Comparison of ENCODE assay signal across 12 cellular contexts in the genomic region with DNA sequence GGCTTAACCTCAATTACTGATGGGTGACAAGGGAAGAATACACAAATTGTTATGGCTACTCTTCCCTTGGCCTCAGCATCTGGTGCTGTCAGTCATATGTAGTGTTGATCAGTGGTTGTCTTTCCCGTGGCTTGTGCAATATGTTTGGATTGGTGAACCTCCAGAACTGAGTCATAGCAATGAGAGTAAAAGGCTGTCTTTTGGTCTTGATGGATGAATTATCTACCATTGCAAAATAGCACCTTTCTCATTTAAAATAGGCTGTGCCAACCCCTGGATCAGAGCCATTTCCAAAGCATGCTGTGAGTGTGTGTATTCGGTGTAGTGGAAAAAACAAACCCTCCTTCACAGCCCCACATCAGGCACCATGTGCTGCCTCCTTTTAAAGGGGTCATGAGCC. TPM values are rescaled to one million over a fixed set of nuclear protein-coding genes. Genes with fewer than 3 reads are reported as not detected.
DNase-seq lines count a peak whose midpoint lies in the region; ATAC-seq and TF ChIP-seq lines count a peak whose summit lies in the region.
"Had no signal": no experiment of that assay in that cellular context is flagged by ENCODE, and none has a peak within 500 bp of the region (broad histone marks: within the 10 kb centered on the region; RNA-seq: fewer than 3 reads in every experiment).

No MANE protein-coding gene starts in this region.

- DNase-seq in HS-5 (ENCODE audit: low read depth) (peak; percentile 70), fibroblast of pulmonary artery (ENCODE audit: low read depth) (peak; percentile 92), progenitor cell of endocrine pancreas (ENCODE audit: low spot score, unreplicated experiment) (no peak), DMS79 (lab: John Stamatoyannopoulos, UW) (no peak)
- DNase-seq: DMS 273 treated with DMSO at 0.1 percent for 48 hours, naive B cell had no signal

- H3K27me3 ChIP-seq in skeletal muscle satellite cell (ENCODE audit: control insufficient read depth, insufficient read depth, low read length), result no peaks in the 10 kb centered on the region
- H3K27me3 ChIP-seq: SJSA1 had no signal

- peak overlapping the region; percentile 27 for H3K4me2 ChIP-seq in skeletal muscle satellite cell (ENCODE audit: low read length)

- H3K4me3 ChIP-seq in fibroblast of pulmonary artery (replicated peaks; ENCODE audit: low read depth, low read length) (no peak overlapping the region), skeletal muscle satellite cell (ENCODE audit: low read length) (no peak overlapping the region)
- H3K4me3 ChIP-seq: SJSA1, skin epidermis had no signal

- no peaks in the 10 kb centered on the region for H3K36me3 ChIP-seq in skeletal muscle satellite cell (ENCODE audit: insufficient read depth, low read length)
- H3K36me3 ChIP-seq: SJSA1 had no signal

- ATAC-seq in SK-N-SH treated with all-trans-retinoic acid at 6 μM for 48 hours (peak; percentile 67), GM18519 (IDR thresholded peaks at IDR 0.05; ENCODE audit: low FRiP score, unreplicated experiment) (no peak)

- H3K4me1 Mint-ChIP-seq in progenitor cell of endocrine pancreas (ENCODE audit: low read depth), result no peaks in the 10 kb centered on the region
- H3K4me1 Mint-ChIP-seq: naive B cell had no signal

- H3K27me3 Mint-ChIP-seq in progenitor cell of endocrine pancreas, result no peaks in the 10 kb centered on the region
- H3K27me3 Mint-ChIP-seq: naive B cell had no signal

- H3K9ac ChIP-seq in skeletal muscle satellite cell (ENCODE audit: low read depth, low read length), result no peak overlapping the region

- no peaks in the 10 kb centered on the region for H3K9me3 Mint-ChIP-seq in progenitor cell of endocrine pancreas (ENCODE audit: low read depth)
- H3K9me3 Mint-ChIP-seq: activated T-helper 1 cell treated with anti-CD3 and anti-CD28 coated beads, Interleukin-12 subunit alpha, Interleukin-12 subunit beta, Interleukin-2, Interleukin-4 antibody, amounts not matched to agents 30 ng/mL and 10 ng/mL and 1 ng/mL, durations not matched to agents 14 hours and 24 hours and 36 hours; naive B cell had no signal

- H3K4me3 Mint-ChIP-seq in progenitor cell of endocrine pancreas (ENCODE audit: low read depth), result no peak overlapping the region
- H3K4me3 Mint-ChIP-seq: activated T-helper 1 cell treated with anti-CD3 and anti-CD28 coated beads, Interleukin-12 subunit alpha, Interleukin-12 subunit beta, Interleukin-2, Interleukin-4 antibody, amounts not matched to agents 30 ng/mL and 10 ng/mL and 1 ng/mL, durations not matched to agents 14 hours and 24 hours and 36 hours; naive B cell had no signal

- no peak for TF ChIP-seq CTCF in fibroblast of pulmonary artery (IDR thresholded peaks at IDR 0.05; ENCODE audit: low read length, missing control alignments)
- no peak for TF ChIP-seq CTCF in progenitor cell of endocrine pancreas (IDR thresholded peaks at IDR 0.05; ENCODE audit: unreplicated experiment)

- H3K9me3 ChIP-seq in skeletal muscle satellite cell (replicated peaks; ENCODE audit: low read length), result no peaks in the 10 kb centered on the region
- H3K9me3 ChIP-seq: SJSA1 had no signal

- peaks cover 5% of the 10 kb centered on the region for H3K36me3 Mint-ChIP-seq in progenitor cell of endocrine pancreas (ENCODE audit: insufficient read depth)

- H3K4me1 ChIP-seq in skeletal muscle satellite cell (ENCODE audit: control insufficient read depth, insufficient read depth, low read length), result peaks cover 28% of the 10 kb centered on the region

- no peak overlapping the region for H3K27ac Mint-ChIP-seq in progenitor cell of endocrine pancreas
- H3K27ac Mint-ChIP-seq: activated T-helper 1 cell treated with anti-CD3 and anti-CD28 coated beads, Interleukin-12 subunit alpha, Interleukin-12 subunit beta, Interleukin-2, Interleukin-4 antibody, amounts not matched to agents 30 ng/mL and 10 ng/mL and 1 ng/mL, durations not matched to agents 14 hours and 24 hours and 36 hours; naive B cell had no signal

TF ChIP-seq in SK-N-SH treated with all-trans-retinoic acid at 6 μM for 48 hours, 23 proteins besides CTCF, POLR2A, EP300 and RAD21:
- peak; percentile 57 for TF ChIP-seq ISL1 (CRISPR knock-in tag; IDR thresholded peaks at IDR 0.05)
- no peak for TF ChIP-seq ARNTL (CRISPR knock-in tag; IDR thresholded peaks at IDR 0.05; ENCODE audit: borderline replicate concordance, low read depth)
- TF ChIP-seq CSDC2 (CRISPR knock-in tag; IDR thresholded peaks at IDR 0.05), result 0 out of 2 replicates have a peak, but pooled peaks have one; percentile 45

RNA-seq across cellular contexts. Expression of gene F2R, which starts 14.6 kb away (rescaled TPM):
- total RNA-seq in skeletal muscle satellite cell (2012; rRNA removed), result 49.4 and 69.0 TPM in 2 replicates
- total RNA-seq in progenitor cell of endocrine pancreas, result 25.1 and 28.7 TPM in 2 replicates

Comparison
In these comparisons a context has a peak if more than half of its experiments do, and no peak if none do; other contexts are left out.
1. DNase-seq: peak in HS-5 (single experiment) and fibroblast of pulmonary artery (single experiment); none in progenitor cell of endocrine pancreas (single experiment) and DMS79 (single experiment).